In the genomic region with DNA sequence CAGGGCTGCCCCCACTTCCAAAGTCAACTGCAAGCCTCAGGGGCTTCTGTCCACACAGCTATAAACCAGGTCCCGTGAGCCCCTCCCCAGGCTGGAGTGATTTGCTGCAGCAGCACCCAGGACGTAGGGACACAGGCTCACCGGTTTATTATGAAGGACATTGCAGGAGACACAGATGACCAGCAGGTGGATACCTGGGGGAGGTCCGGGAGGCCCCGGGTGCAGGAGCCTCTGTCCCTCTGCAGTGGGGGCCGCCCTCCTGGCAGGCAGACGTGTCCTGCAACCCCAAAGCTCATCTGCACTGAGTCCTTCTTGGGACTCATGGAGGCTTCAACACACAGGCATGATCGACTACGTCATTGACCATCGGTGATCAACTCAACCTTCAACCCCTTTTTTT, we compare ENCODE assay signal across 1 cellular context.
A peak's percentile ranks its signal among the peaks of the same experiment; 100 is the strongest.
TF ChIP-seq lines count a peak whose summit lies in the region.

No MANE protein-coding gene starts in this region.

TF ChIP-seq in HepG2, 621 proteins besides CTCF, POLR2A, EP300 and RAD21:
- peak; percentile 34; the same call in 1 of the 2 replicates for TF ChIP-seq SMC3 (IDR thresholded peaks at IDR 0.05; ENCODE audit: low read length)
- TF ChIP-seq, protein P1, sequence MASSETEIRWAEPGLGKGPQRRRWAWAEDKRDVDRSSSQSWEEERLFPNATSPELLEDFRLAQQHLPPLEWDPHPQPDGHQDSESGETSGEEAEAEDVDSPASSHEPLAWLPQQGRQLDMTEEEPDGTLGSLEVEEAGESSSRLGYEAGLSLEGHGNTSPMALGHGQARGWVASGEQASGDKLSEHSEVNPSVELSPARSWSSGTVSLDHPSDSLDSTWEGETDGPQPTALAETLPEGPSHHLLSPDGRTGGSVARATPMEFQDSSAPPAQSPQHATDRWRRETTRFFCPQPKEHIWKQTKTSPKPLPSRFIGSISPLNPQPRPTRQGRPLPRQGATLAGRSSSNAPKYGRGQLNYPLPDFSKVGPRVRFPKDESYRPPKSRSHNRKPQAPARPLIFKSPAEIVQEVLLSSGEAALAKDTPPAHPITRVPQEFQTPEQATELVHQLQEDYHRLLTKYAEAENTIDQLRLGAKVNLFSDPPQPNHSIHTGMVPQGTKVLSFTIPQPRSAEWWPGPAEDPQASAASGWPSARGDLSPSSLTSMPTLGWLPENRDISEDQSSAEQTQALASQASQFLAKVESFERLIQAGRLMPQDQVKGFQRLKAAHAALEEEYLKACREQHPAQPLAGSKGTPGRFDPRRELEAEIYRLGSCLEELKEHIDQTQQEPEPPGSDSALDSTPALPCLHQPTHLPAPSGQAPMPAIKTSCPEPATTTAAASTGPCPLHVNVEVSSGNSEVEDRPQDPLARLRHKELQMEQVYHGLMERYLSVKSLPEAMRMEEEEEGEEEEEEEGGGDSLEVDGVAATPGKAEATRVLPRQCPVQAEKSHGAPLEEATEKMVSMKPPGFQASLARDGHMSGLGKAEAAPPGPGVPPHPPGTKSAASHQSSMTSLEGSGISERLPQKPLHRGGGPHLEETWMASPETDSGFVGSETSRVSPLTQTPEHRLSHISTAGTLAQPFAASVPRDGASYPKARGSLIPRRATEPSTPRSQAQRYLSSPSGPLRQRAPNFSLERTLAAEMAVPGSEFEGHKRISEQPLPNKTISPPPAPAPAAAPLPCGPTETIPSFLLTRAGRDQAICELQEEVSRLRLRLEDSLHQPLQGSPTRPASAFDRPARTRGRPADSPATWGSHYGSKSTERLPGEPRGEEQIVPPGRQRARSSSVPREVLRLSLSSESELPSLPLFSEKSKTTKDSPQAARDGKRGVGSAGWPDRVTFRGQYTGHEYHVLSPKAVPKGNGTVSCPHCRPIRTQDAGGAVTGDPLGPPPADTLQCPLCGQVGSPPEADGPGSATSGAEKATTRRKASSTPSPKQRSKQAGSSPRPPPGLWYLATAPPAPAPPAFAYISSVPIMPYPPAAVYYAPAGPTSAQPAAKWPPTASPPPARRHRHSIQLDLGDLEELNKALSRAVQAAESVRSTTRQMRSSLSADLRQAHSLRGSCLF (CRISPR knock-in tag; IDR thresholded peaks at IDR 0.05; ENCODE audit: borderline replicate concordance), result no peak
- TF ChIP-seq, protein P2, sequence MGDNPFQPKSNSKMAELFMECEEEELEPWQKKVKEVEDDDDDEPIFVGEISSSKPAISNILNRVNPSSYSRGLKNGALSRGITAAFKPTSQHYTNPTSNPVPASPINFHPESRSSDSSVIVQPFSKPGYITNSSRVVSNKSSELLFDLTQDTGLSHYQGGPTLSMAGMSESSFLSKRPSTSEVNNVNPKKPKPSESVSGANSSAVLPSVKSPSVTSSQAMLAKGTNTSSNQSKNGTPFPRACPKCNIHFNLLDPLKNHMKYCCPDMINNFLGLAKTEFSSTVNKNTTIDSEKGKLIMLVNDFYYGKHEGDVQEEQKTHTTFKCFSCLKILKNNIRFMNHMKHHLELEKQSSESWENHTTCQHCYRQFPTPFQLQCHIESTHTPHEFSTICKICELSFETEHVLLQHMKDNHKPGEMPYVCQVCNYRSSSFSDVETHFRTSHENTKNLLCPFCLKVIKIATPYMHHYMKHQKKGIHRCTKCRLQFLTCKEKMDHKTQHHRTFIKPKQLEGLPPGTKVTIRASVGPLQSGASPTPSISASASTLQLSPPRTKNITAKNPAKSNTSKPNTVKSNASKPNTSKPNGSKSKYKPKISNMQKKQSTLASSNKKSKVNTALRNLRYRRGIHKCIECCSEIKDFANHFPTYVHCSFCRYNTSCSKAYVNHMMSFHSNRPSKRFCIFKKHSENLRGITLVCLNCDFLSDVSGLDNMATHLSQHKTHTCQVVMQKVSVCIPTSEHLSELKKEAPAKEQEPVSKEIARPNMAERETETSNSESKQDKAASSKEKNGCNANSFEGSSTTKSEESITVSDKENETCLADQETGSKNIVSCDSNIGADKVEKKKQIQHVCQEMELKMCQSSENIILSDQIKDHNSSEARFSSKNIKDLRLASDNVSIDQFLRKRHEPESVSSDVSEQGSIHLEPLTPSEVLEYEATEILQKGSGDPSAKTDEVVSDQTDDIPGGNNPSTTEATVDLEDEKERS (CRISPR knock-in tag; IDR thresholded peaks at IDR 0.05), result no peak
- no peak for TF ChIP-seq ZNF652 (CRISPR knock-in tag; IDR thresholded peaks at IDR 0.05; ENCODE audit: borderline replicate concordance, low read depth)
- TF ChIP-seq, protein P3, sequence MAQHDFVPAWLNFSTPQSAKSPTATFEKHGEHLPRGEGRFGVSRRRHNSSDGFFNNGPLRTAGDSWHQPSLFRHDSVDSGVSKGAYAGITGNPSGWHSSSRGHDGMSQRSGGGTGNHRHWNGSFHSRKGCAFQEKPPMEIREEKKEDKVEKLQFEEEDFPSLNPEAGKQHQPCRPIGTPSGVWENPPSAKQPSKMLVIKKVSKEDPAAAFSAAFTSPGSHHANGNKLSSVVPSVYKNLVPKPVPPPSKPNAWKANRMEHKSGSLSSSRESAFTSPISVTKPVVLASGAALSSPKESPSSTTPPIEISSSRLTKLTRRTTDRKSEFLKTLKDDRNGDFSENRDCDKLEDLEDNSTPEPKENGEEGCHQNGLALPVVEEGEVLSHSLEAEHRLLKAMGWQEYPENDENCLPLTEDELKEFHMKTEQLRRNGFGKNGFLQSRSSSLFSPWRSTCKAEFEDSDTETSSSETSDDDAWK (CRISPR knock-in tag; IDR thresholded peaks at IDR 0.05), result no peak
- peak; percentile 22; the same call in 1 of the 2 replicates for TF ChIP-seq STAG1 (CRISPR knock-in tag; IDR thresholded peaks at IDR 0.05)
- TF ChIP-seq GFI1 (CRISPR knock-in tag; IDR thresholded peaks at IDR 0.05; ENCODE audit: borderline replicate concordance), result no peak
- TF ChIP-seq, protein P4, sequence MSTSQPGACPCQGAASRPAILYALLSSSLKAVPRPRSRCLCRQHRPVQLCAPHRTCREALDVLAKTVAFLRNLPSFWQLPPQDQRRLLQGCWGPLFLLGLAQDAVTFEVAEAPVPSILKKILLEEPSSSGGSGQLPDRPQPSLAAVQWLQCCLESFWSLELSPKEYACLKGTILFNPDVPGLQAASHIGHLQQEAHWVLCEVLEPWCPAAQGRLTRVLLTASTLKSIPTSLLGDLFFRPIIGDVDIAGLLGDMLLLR (CRISPR knock-in tag; IDR thresholded peaks at IDR 0.05), result no peak
- TF ChIP-seq PITX1 (CRISPR knock-in tag; IDR thresholded peaks at IDR 0.05), result no peak
- no peak for TF ChIP-seq RBFOX2 (IDR thresholded peaks at IDR 0.05; ENCODE audit: low read depth, low read length)
- peak; percentile 7 for TF ChIP-seq TEAD3 (CRISPR knock-in tag; optimal IDR thresholded peaks at IDR 0.05; ENCODE audit: borderline replicate concordance)
- TF ChIP-seq MTF1 (CRISPR knock-in tag; IDR thresholded peaks at IDR 0.05), result no peak
- TF ChIP-seq RFXANK (CRISPR knock-in tag; IDR thresholded peaks at IDR 0.05), result no peak
- TF ChIP-seq RFX3 (CRISPR knock-in tag; IDR thresholded peaks at IDR 0.05), result no peak
- TF ChIP-seq EZH2 (conservative IDR thresholded peaks at IDR 0.05; ENCODE audit: low read depth, low read length), result peak; percentile 49; the same call in 1 of the 2 replicates
- TF ChIP-seq, protein P5, sequence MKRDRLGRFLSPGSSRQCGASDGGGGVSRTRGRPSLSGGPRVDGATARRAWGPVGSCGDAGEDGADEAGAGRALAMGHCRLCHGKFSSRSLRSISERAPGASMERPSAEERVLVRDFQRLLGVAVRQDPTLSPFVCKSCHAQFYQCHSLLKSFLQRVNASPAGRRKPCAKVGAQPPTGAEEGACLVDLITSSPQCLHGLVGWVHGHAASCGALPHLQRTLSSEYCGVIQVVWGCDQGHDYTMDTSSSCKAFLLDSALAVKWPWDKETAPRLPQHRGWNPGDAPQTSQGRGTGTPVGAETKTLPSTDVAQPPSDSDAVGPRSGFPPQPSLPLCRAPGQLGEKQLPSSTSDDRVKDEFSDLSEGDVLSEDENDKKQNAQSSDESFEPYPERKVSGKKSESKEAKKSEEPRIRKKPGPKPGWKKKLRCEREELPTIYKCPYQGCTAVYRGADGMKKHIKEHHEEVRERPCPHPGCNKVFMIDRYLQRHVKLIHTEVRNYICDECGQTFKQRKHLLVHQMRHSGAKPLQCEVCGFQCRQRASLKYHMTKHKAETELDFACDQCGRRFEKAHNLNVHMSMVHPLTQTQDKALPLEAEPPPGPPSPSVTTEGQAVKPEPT (CRISPR knock-in tag; IDR thresholded peaks at IDR 0.05; ENCODE audit: low read depth), result no peak
- no peak for TF ChIP-seq ZNF562 (CRISPR knock-in tag; IDR thresholded peaks at IDR 0.05; ENCODE audit: borderline replicate concordance)
- TF ChIP-seq MYC (CRISPR knock-in tag; IDR thresholded peaks at IDR 0.05; ENCODE audit: borderline replicate concordance), result no peak
- no peak for TF ChIP-seq ZNF451 (CRISPR knock-in tag; IDR thresholded peaks at IDR 0.05)
- no peak for TF ChIP-seq REPIN1 (CRISPR knock-in tag; IDR thresholded peaks at IDR 0.05; ENCODE audit: borderline replicate concordance, low read depth)
